ENCODE assay signal across 2 cellular contexts in the genomic region with DNA sequence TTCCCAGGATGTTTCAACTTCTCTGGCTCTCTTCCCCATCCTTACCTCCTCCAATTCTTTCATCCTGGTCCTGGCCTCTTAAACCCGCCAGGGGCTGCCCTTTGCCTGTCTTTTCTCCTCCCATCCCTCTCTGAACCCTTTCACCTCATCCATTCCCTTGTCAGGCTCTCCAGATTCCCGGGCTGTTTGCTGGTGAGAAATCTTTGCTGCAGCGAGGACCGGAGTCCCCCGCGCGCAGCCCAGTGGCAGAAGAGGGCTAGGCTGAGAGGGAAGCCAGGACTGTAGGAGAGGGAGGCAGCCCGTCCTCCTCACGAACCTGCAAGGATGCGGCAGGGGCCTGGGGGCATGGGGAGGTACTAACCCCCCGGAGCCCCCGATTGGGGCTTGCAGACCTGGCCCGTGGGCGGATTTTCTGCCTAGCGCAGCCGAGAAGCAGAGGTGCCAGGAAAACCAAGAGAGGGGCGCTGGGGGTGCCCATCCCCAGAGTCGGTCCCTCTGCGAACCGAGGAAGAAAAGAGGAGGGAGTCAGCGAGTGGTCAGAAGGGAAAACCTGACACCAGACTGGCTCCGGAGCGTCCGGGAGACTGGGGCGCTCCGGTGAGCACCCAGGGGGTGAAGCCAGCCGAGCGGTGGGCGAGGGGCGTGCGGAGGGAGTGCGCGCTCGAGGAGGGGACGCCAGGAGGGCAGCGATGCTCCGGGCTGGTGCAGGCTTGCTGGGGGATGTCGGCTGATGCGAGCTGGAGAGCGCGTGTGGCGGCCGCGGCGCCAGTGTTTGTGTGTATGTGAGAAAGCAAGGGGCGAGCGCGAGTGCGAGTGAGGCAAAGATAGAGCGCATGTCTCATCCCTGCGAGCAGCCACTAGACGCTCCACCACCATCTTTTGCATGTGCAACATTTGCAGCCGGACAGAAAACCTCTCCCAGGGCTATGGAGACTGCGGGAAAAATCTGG.
TF ChIP-seq lines count a peak whose summit lies in the region.

Gene GRIA4 (plus strand): TSS at position 242 of the 950 bp plus-strand sequence. CDS start 925 bp downstream, outside the sequence.

TF ChIP-seq in PFSK-1, 5 proteins besides CTCF, POLR2A, EP300 and RAD21:
- no peak; the same call in 1 of the 2 replicates for TF ChIP-seq POLR2AphosphoS5 (IDR thresholded peaks at IDR 0.05; ENCODE audit: low read depth, low read length)
- peak; percentile 40 for TF ChIP-seq FOXP2 (optimal IDR thresholded peaks at IDR 0.05; ENCODE audit: borderline replicate concordance, extremely low read depth, extremely low read length, insufficient read depth)
TF ChIP-seq in PFSK-1: peak in this region for 1.

TF ChIP-seq in H1, 55 proteins besides CTCF, POLR2A, EP300 and RAD21:
- TF ChIP-seq RNF2 (IDR thresholded peaks at IDR 0.05; ENCODE audit: borderline replicate concordance, low read depth, low read length, missing control alignments, poor library complexity, severe bottlenecking) = no peak
- TF ChIP-seq SIN3A (conservative IDR thresholded peaks at IDR 0.05 in 1 of 2, IDR thresholded peaks at IDR 0.05 in 1 of 2; ENCODE audit: low read depth in 1 of 2, low read length in 2 of 2) = no peak
- TF ChIP-seq CHD7 (IDR thresholded peaks at IDR 0.05; ENCODE audit: insufficient replicate concordance, low read length) = no peak
- no peak for TF ChIP-seq SP2 (IDR thresholded peaks at IDR 0.05; ENCODE audit: low read length)
- TF ChIP-seq BACH1 (IDR thresholded peaks at IDR 0.05; ENCODE audit: low read length) = no peak
- TF ChIP-seq RBBP5 (IDR thresholded peaks at IDR 0.05; ENCODE audit: borderline replicate concordance, low read depth, low read length) = peak; percentile 97
- TF ChIP-seq ATF3 (IDR thresholded peaks at IDR 0.05; ENCODE audit: insufficient read depth, low read depth, low read length) = no peak
- TF ChIP-seq TAF7 (optimal IDR thresholded peaks at IDR 0.05; ENCODE audit: borderline replicate concordance, low read depth, low read length) = no peak
- TF ChIP-seq KDM5A (IDR thresholded peaks at IDR 0.05; ENCODE audit: low read length) = no peak
- no peak for TF ChIP-seq MAFK (IDR thresholded peaks at IDR 0.05; ENCODE audit: low read depth, low read length)
- TF ChIP-seq, protein P1, sequence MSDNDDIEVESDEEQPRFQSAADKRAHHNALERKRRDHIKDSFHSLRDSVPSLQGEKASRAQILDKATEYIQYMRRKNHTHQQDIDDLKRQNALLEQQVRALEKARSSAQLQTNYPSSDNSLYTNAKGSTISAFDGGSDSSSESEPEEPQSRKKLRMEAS (IDR thresholded peaks at IDR 0.05) = peak; percentile 78
- peak; percentile 96 for TF ChIP-seq ASH2L (IDR thresholded peaks at IDR 0.05; ENCODE audit: low read length)
- peak; percentile 92 for TF ChIP-seq KDM4A (IDR thresholded peaks at IDR 0.05; ENCODE audit: low read depth, low read length, severe bottlenecking)
- TF ChIP-seq KDM1A (IDR thresholded peaks at IDR 0.05; ENCODE audit: borderline replicate concordance, low read length) = 0 out of 2 replicates have a peak, but pooled peaks have one; percentile 15
- no peak for TF ChIP-seq SP1 (IDR thresholded peaks at IDR 0.05; ENCODE audit: low read depth, low read length)
- TF ChIP-seq YY1 (IDR thresholded peaks at IDR 0.05; ENCODE audit: low read depth, low read length) = 0 out of 2 replicates have a peak, but pooled peaks have one; percentile 4
- no peak for TF ChIP-seq BRCA1 (IDR thresholded peaks at IDR 0.05; ENCODE audit: low read depth, low read length)
- TF ChIP-seq NRF1 (IDR thresholded peaks at IDR 0.05; ENCODE audit: low read depth, low read length) = no peak
- no peak for TF ChIP-seq SIRT6 (IDR thresholded peaks at IDR 0.05; ENCODE audit: low read length)
- TF ChIP-seq TBP (IDR thresholded peaks at IDR 0.05; ENCODE audit: low read depth, low read length) = no peak
- TF ChIP-seq SAP30 (IDR thresholded peaks at IDR 0.05; ENCODE audit: insufficient read depth, insufficient replicate concordance, low read length) = no peak
- TF ChIP-seq POU5F1 (IDR thresholded peaks at IDR 0.05; ENCODE audit: low read depth, low read length) = no peak
- no peak for TF ChIP-seq CEBPB (IDR thresholded peaks at IDR 0.05; ENCODE audit: low read depth, low read length)
- peak; percentile 58; the same call in 1 of the 2 replicates for TF ChIP-seq SUZ12 (IDR thresholded peaks at IDR 0.05; ENCODE audit: low read length)
- TF ChIP-seq BCL11A (IDR thresholded peaks at IDR 0.05; ENCODE audit: low read depth in 2 of 2, low read length in 2 of 2) = no peak
- peak; percentile 61; the same call in 1 of the 2 replicates for TF ChIP-seq E2F6 (IDR thresholded peaks at IDR 0.05)
- no peak for TF ChIP-seq RFX5 (IDR thresholded peaks at IDR 0.05; ENCODE audit: borderline replicate concordance, low read depth, low read length)
- TF ChIP-seq CBX5 (IDR thresholded peaks at IDR 0.05; ENCODE audit: low read depth, low read length) = no peak
- 0 out of 2 replicates have a peak, but pooled peaks have one; percentile 22 for TF ChIP-seq POLR2AphosphoS5 (IDR thresholded peaks at IDR 0.05; ENCODE audit: low read depth, low read length)
- TF ChIP-seq EZH2 (IDR thresholded peaks at IDR 0.05; ENCODE audit: low read depth, low read length, severe bottlenecking) = no peak
- TF ChIP-seq CTBP2 (IDR thresholded peaks at IDR 0.05; ENCODE audit: borderline replicate concordance, insufficient read depth, insufficient read length, low read length) = peak; percentile 65
- no peak for TF ChIP-seq CHD2 (IDR thresholded peaks at IDR 0.05; ENCODE audit: low read length)
